ENCODE assay signal across 9 cellular contexts in genomic region chr11:33063326-33063775, GRCh38. TPM values are rescaled to one million over a fixed set of nuclear protein-coding genes. Genes with fewer than 3 reads are reported as not detected.
A peak's percentile ranks its signal among the peaks of the same experiment; 100 is the strongest.
DNase-seq lines count a peak whose midpoint lies in the region; ATAC-seq lines count a peak whose summit lies in the region.
"Had no signal": no experiment of that assay in that cellular context is flagged by ENCODE, and none has a peak within 500 bp of the region (broad histone marks: within the 10 kb centered on the region; RNA-seq: fewer than 3 reads in every experiment).

No MANE protein-coding gene starts in this region.

- peak overlapping the region in 1 of 5 donors; percentile 0 for H3K4me3 Mint-ChIP-seq in immature natural killer cell

- H3K27ac ChIP-seq in mesendoderm (ENCODE audit: low read depth, low read length) = no peak overlapping the region

- H3K79me2 ChIP-seq in mesendoderm (ENCODE audit: control insufficient read depth, insufficient read depth, low read length) = no peaks in the 10 kb centered on the region

- H3K36me3 Mint-ChIP-seq in immature natural killer cell = peaks cover 13 to 42% (median 19%) of the 10 kb centered on the region in 3 donors

- no peaks in the 10 kb centered on the region for H3K27me3 ChIP-seq in mesendoderm (ENCODE audit: insufficient read depth, low read length, poor library complexity)

- no peak overlapping the region for H3K56ac ChIP-seq in mesendoderm (ENCODE audit: low read length)

- no peak overlapping the region for H3K18ac ChIP-seq in mesendoderm (ENCODE audit: low read length)

- no peak overlapping the region for H3K23ac ChIP-seq in mesendoderm (ENCODE audit: low read length)

- H3K4me3 ChIP-seq in mesendoderm (ENCODE audit: low read length) = no peak overlapping the region

- peaks cover 23 to 24% of the 10 kb centered on the region in 2 donors for H3K4me1 Mint-ChIP-seq in immature natural killer cell

- no peaks in the 10 kb centered on the region for H3K4me1 ChIP-seq in mesendoderm (ENCODE audit: control insufficient read depth, low read depth, low read length)

- H2BK15ac ChIP-seq in mesendoderm (replicated peaks; ENCODE audit: low read depth) = no peak overlapping the region

- DNase-seq in GDM1 (lab: John Stamatoyannopoulos, UW) (peak; percentile 59), SIG-M5 (lab: John Stamatoyannopoulos, UW) (peak; percentile 78), immature natural killer cell (no peak), SW480 (ENCODE audit: low spot score) (no peak), kidney glomerular epithelial cell (lab: John Stamatoyannopoulos, UW) (no peak), mesendoderm (no peak)
- DNase-seq: Right ventricle myocardium superior had no signal

- H4K5ac ChIP-seq in mesendoderm (ENCODE audit: low read length) = no peak overlapping the region

- H3K4me2 ChIP-seq in mesendoderm (ENCODE audit: low read length) = no peak overlapping the region

- H3K27ac Mint-ChIP-seq in immature natural killer cell = peak overlapping the region; percentile 8 to 89 (median 34)

- H3K9me3 Mint-ChIP-seq in immature natural killer cell = no peaks in the 10 kb centered on the region

- H3K9ac ChIP-seq in mesendoderm (ENCODE audit: low read length) = no peak overlapping the region

- no peak overlapping the region for H2BK120ac ChIP-seq in mesendoderm (ENCODE audit: low read depth, low read length)

- H2AK5ac ChIP-seq in mesendoderm (ENCODE audit: low read length) = no peak overlapping the region

- H3K27me3 Mint-ChIP-seq in immature natural killer cell (ENCODE audit: low read depth in 3 of 3) = peaks cover 0 to 2% (median 0%) of the 10 kb centered on the region in 3 donors

- H4K8ac ChIP-seq in mesendoderm (ENCODE audit: low read depth, low read length) = no peak overlapping the region

- ATAC-seq in GM21619 (IDR thresholded peaks at IDR 0.05; ENCODE audit: unreplicated experiment) (peak; percentile 49), GM21367 (IDR thresholded peaks at IDR 0.05; ENCODE audit: unreplicated experiment) (no peak)

- H3K79me1 ChIP-seq in mesendoderm (ENCODE audit: low read length) = no peaks in the 10 kb centered on the region

- H3K36me3 ChIP-seq in mesendoderm (ENCODE audit: control insufficient read depth, insufficient read depth, low read length) = peaks cover 13% of the 10 kb centered on the region

- H2BK5ac ChIP-seq in mesendoderm (ENCODE audit: low read length) = no peak overlapping the region

- no peak overlapping the region for H3K4ac ChIP-seq in mesendoderm (ENCODE audit: low read depth, low read length)

- WGBS in mesendoderm (ENCODE audit: extremely low coverage, insufficient coverage, low lambda C conversion rate) = no CpG with 5 or more reads among the region's 2 CpGs

RNA-seq across cellular contexts. Expression of gene TCP11L1, which starts 24.0 kb away (rescaled TPM):
- 1 to 10 TPM; 3.6 to 9.9 (median 6.7) TPM for polyA plus RNA-seq in immature natural killer cell
- 7.3 TPM for polyA plus RNA-seq in mesendoderm (2013, experiment 1 of 2)
- 7.6 TPM for polyA plus RNA-seq in mesendoderm (2013, experiment 2 of 2)

RNA-seq across cellular contexts. Expression of gene DEPDC7, which starts 47.7 kb away (rescaled TPM):
- polyA plus RNA-seq in immature natural killer cell = 1 to 10 TPM in 2 of 3 donors, under 1 TPM in 1; 0.65 to 1.3 (median 1.3) TPM
- 3.2 TPM for polyA plus RNA-seq in mesendoderm (2013, experiment 1 of 2)
- 3.3 TPM for polyA plus RNA-seq in mesendoderm (2013, experiment 2 of 2)

Comparison
In these comparisons a context has a peak if more than half of its experiments do, and no peak if none do; other contexts are left out.
1. DNase-seq: peak in GDM1 (single experiment) and SIG-M5 (single experiment); none in immature natural killer cell (0 of 3), SW480 (single experiment), kidney glomerular epithelial cell (single experiment) and mesendoderm (single experiment).